In genomic region chr2:24365051-24365450, GRCh38 we compare ENCODE assay signal across 8 cellular contexts. TPM values are rescaled to one million over a fixed set of nuclear protein-coding genes. Genes with fewer than 3 reads are reported as not detected.
DNase-seq lines count a peak whose midpoint lies in the region; ATAC-seq and TF ChIP-seq lines count a peak whose summit lies in the region.

No MANE protein-coding gene starts in this region.

- peak overlapping the region; percentile 81 to 84 for H3K27ac ChIP-seq in esophagus (ENCODE audit: low read depth in 2 of 2, low read length in 1 of 2)
- no peak overlapping the region for H3K27ac ChIP-seq in ovary

- H3K4me3 Mint-ChIP-seq in nephron progenitor cell: no peak overlapping the region
- H3K4me3 Mint-ChIP-seq in WTC11: no peak overlapping the region

- no peak for ATAC-seq in HG02571 (IDR thresholded peaks at IDR 0.05; ENCODE audit: unreplicated experiment)
- no peak for ATAC-seq in WTC11

- no peak for TF ChIP-seq EP300 in ovary (IDR thresholded peaks at IDR 0.05)

- POLR2A ChIA-PET in WTC11 (lab: Charles Lee): no interaction called here

- no peaks in the 10 kb centered on the region for H3K36me3 Mint-ChIP-seq in nephron progenitor cell (ENCODE audit: low read depth)
- H3K36me3 Mint-ChIP-seq in WTC11: no peaks in the 10 kb centered on the region

- CTCF ChIA-PET in WTC11 (lab: Charles Lee): no interaction called here

- TF ChIP-seq CTCF in ovary (IDR thresholded peaks at IDR 0.05) (peak in 1 of 3 donors; percentile 10), nephron progenitor cell (IDR thresholded peaks at IDR 0.05) (no peak), WTC11 (IDR thresholded peaks at IDR 0.05) (no peak)

- H3K36me3 ChIP-seq in esophagus (ENCODE audit: control insufficient read depth in 2 of 2, insufficient read depth in 2 of 2, low read length in 1 of 2) (no peaks in the 10 kb centered on the region), ovary (no peaks in the 10 kb centered on the region)

- intact Hi-C loops in ovary (cut with DNase I): no loop called here

- no peaks in the 10 kb centered on the region for H3K27me3 ChIP-seq in esophagus (ENCODE audit: control insufficient read depth in 1 of 2, insufficient read depth in 2 of 2, low read length in 2 of 2)
- H3K27me3 ChIP-seq in ovary: no peaks in the 10 kb centered on the region

- no peaks in the 10 kb centered on the region for H3K9me3 ChIP-seq in esophagus (ENCODE audit: control insufficient read depth in 2 of 2, insufficient read depth in 1 of 2, low read depth in 1 of 2, low read length in 1 of 2)
- no peaks in the 10 kb centered on the region for H3K9me3 ChIP-seq in ovary

- TF ChIP-seq POLR2A in ovary (IDR thresholded peaks at IDR 0.05): no peak

- no peaks in the 10 kb centered on the region for H3K4me1 Mint-ChIP-seq in nephron progenitor cell
- peaks cover 6% of the 10 kb centered on the region for H3K4me1 Mint-ChIP-seq in WTC11

- H3K4me3 ChIP-seq in esophagus (ENCODE audit: low read depth in 1 of 2, low read length in 2 of 2): no peak overlapping the region
- H3K4me3 ChIP-seq in ovary: no peak overlapping the region

- H3K27me3 Mint-ChIP-seq in nephron progenitor cell (ENCODE audit: low read depth, poor library complexity): peaks cover 16% of the 10 kb centered on the region
- peaks cover 14% of the 10 kb centered on the region for H3K27me3 Mint-ChIP-seq in WTC11 (ENCODE audit: low read depth)

- H3K9me3 Mint-ChIP-seq in nephron progenitor cell (no peaks in the 10 kb centered on the region), WTC11 (no peaks in the 10 kb centered on the region)

- H3K4me1 ChIP-seq in esophagus (ENCODE audit: control insufficient read depth in 2 of 2, insufficient read depth in 2 of 2, low read length in 1 of 2) (peaks cover 0 to 10% of the 10 kb centered on the region in 2 donors), ovary (ENCODE audit: insufficient read depth) (peaks cover 5% of the 10 kb centered on the region)

- DNase-seq in DMS 273 treated with DMSO at 0.1 percent for 48 hours (lab: John Stamatoyannopoulos, UW) (peak; percentile 42), NCI-H2196 treated with DMSO at 0.1 percent for 48 hours (lab: John Stamatoyannopoulos, UW; ENCODE audit: unreplicated experiment) (peak; percentile 93), ovary (peak; percentile 35 to 73 (median 59)), cortex of kidney (lab: John Stamatoyannopoulos, UW) (no peak), nephron progenitor cell (no peak), WTC11 (ENCODE audit: low spot score) (no peak)

- WGBS in esophagus, 2 donors: 17% methylated on average over 7 of the region's 7 CpGs
- WGBS in ovary, 3 donors: 17 to 29% (median 19%) methylated on average over 7 of the region's 7 CpGs

- H3K27ac Mint-ChIP-seq in nephron progenitor cell: no peak overlapping the region
- H3K27ac Mint-ChIP-seq in WTC11: no peak overlapping the region

TF ChIP-seq in WTC11, 78 proteins besides CTCF, POLR2A, EP300 and RAD21:
- TF ChIP-seq ZNF532 (CRISPR knock-in tag; IDR thresholded peaks at IDR 0.05; ENCODE audit: borderline replicate concordance): no peak
- no peak for TF ChIP-seq ETV6 (CRISPR knock-in tag; IDR thresholded peaks at IDR 0.05)
- no peak for TF ChIP-seq ERG (CRISPR knock-in tag; IDR thresholded peaks at IDR 0.05)
- TF ChIP-seq EMX1 (CRISPR knock-in tag; IDR thresholded peaks at IDR 0.05): no peak
- TF ChIP-seq ZSCAN18 (CRISPR knock-in tag; IDR thresholded peaks at IDR 0.05): no peak
- no peak for TF ChIP-seq ZNF263 (CRISPR knock-in tag; IDR thresholded peaks at IDR 0.05; ENCODE audit: low read depth)
- TF ChIP-seq IRF2 (CRISPR knock-in tag; IDR thresholded peaks at IDR 0.05; ENCODE audit: borderline replicate concordance, low read depth): no peak
- no peak for TF ChIP-seq SP1 (CRISPR knock-in tag; conservative IDR thresholded peaks at IDR 0.05)

RNA-seq across cellular contexts. Expression of gene ITSN2, which starts 4.7 kb away (rescaled TPM):
- 10 to 100 TPM; 33.2 to 61.0 TPM for polyA plus RNA-seq in esophagus
- total RNA-seq in ovary: 10 to 100 TPM; 34.2 to 44.4 (median 39.8) TPM
- 10 to 100 TPM; 17.8 to 24.6 TPM for polyA plus RNA-seq in ovary
- 18.1 to 19.8 TPM (median 19.0 TPM) in 3 replicates for total RNA-seq in WTC11 (2021)

Comparison
In these comparisons a context has a peak if more than half of its experiments do, and no peak if none do; other contexts are left out.
1. DNase-seq: peak in DMS 273 treated with DMSO at 0.1 percent for 48 hours (single experiment), NCI-H2196 treated with DMSO at 0.1 percent for 48 hours (single experiment) and ovary (5 of 5); none in cortex of kidney (single experiment), nephron progenitor cell (single experiment) and WTC11 (single experiment).
2. H3K27ac ChIP-seq: peak in esophagus (2 of 2); none in ovary (0 of 2).